1 cellular context compared by ENCODE assay signal in the genomic region with DNA sequence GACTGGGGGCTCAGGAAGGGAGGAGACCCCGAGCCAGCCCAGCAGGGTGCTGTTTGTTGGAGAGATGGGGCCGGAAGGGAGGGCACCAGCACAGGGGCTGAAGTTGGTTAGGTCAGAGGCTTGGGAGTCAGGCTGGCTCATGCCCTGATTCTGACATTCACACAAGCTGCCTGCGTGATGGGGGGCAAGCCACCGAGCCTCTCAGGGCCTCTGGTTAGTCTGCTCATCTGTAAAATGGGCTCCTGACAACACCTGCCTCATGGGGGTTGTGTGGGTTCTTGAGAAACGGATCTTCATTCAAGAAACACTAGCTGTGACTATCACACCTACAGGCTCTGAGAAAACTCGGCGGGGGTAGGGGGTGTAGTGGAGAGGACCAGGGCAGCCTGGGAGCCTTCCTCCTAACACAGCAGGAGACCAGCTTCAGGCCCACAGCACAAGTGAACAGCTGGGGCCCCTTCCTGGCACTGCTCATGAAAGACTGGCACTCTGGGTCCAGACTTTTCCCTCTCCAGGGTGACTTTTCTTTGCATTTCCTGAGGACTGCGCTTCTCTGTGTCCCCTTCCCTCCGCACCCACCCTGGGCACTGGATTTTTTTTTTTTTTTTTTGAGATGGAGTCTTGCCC.
TF ChIP-seq lines count a peak whose summit lies in the region.

No MANE protein-coding gene starts in this region.

TF ChIP-seq in H1, 55 proteins besides CTCF, POLR2A, EP300 and RAD21:
- TF ChIP-seq GABPA (IDR thresholded peaks at IDR 0.05; ENCODE audit: borderline replicate concordance, insufficient read depth, low read length): no peak
- no peak for TF ChIP-seq SRF (IDR thresholded peaks at IDR 0.05; ENCODE audit: low read depth, low read length)
- TF ChIP-seq, protein P1, sequence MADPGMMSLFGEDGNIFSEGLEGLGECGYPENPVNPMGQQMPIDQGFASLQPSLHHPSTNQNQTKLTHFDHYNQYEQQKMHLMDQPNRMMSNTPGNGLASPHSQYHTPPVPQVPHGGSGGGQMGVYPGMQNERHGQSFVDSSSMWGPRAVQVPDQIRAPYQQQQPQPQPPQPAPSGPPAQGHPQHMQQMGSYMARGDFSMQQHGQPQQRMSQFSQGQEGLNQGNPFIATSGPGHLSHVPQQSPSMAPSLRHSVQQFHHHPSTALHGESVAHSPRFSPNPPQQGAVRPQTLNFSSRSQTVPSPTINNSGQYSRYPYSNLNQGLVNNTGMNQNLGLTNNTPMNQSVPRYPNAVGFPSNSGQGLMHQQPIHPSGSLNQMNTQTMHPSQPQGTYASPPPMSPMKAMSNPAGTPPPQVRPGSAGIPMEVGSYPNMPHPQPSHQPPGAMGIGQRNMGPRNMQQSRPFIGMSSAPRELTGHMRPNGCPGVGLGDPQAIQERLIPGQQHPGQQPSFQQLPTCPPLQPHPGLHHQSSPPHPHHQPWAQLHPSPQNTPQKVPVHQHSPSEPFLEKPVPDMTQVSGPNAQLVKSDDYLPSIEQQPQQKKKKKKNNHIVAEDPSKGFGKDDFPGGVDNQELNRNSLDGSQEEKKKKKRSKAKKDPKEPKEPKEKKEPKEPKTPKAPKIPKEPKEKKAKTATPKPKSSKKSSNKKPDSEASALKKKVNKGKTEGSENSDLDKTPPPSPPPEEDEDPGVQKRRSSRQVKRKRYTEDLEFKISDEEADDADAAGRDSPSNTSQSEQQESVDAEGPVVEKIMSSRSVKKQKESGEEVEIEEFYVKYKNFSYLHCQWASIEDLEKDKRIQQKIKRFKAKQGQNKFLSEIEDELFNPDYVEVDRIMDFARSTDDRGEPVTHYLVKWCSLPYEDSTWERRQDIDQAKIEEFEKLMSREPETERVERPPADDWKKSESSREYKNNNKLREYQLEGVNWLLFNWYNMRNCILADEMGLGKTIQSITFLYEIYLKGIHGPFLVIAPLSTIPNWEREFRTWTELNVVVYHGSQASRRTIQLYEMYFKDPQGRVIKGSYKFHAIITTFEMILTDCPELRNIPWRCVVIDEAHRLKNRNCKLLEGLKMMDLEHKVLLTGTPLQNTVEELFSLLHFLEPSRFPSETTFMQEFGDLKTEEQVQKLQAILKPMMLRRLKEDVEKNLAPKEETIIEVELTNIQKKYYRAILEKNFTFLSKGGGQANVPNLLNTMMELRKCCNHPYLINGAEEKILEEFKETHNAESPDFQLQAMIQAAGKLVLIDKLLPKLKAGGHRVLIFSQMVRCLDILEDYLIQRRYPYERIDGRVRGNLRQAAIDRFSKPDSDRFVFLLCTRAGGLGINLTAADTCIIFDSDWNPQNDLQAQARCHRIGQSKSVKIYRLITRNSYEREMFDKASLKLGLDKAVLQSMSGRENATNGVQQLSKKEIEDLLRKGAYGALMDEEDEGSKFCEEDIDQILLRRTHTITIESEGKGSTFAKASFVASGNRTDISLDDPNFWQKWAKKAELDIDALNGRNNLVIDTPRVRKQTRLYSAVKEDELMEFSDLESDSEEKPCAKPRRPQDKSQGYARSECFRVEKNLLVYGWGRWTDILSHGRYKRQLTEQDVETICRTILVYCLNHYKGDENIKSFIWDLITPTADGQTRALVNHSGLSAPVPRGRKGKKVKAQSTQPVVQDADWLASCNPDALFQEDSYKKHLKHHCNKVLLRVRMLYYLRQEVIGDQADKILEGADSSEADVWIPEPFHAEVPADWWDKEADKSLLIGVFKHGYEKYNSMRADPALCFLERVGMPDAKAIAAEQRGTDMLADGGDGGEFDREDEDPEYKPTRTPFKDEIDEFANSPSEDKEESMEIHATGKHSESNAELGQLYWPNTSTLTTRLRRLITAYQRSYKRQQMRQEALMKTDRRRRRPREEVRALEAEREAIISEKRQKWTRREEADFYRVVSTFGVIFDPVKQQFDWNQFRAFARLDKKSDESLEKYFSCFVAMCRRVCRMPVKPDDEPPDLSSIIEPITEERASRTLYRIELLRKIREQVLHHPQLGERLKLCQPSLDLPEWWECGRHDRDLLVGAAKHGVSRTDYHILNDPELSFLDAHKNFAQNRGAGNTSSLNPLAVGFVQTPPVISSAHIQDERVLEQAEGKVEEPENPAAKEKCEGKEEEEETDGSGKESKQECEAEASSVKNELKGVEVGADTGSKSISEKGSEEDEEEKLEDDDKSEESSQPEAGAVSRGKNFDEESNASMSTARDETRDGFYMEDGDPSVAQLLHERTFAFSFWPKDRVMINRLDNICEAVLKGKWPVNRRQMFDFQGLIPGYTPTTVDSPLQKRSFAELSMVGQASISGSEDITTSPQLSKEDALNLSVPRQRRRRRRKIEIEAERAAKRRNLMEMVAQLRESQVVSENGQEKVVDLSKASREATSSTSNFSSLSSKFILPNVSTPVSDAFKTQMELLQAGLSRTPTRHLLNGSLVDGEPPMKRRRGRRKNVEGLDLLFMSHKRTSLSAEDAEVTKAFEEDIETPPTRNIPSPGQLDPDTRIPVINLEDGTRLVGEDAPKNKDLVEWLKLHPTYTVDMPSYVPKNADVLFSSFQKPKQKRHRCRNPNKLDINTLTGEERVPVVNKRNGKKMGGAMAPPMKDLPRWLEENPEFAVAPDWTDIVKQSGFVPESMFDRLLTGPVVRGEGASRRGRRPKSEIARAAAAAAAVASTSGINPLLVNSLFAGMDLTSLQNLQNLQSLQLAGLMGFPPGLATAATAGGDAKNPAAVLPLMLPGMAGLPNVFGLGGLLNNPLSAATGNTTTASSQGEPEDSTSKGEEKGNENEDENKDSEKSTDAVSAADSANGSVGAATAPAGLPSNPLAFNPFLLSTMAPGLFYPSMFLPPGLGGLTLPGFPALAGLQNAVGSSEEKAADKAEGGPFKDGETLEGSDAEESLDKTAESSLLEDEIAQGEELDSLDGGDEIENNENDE (IDR thresholded peaks at IDR 0.05; ENCODE audit: insufficient replicate concordance, low read length): no peak
- TF ChIP-seq TAF7 (optimal IDR thresholded peaks at IDR 0.05; ENCODE audit: borderline replicate concordance, low read depth, low read length): no peak
- no peak for TF ChIP-seq POLR2AphosphoS5 (IDR thresholded peaks at IDR 0.05; ENCODE audit: low read depth, low read length)
- TF ChIP-seq RXRA (IDR thresholded peaks at IDR 0.05; ENCODE audit: insufficient read depth, low read depth, low read length): no peak
- no peak for TF ChIP-seq HDAC6 (IDR thresholded peaks at IDR 0.05; ENCODE audit: low read depth, low read length)
- TF ChIP-seq SP1 (IDR thresholded peaks at IDR 0.05; ENCODE audit: low read depth, low read length): no peak
- TF ChIP-seq, protein P2, sequence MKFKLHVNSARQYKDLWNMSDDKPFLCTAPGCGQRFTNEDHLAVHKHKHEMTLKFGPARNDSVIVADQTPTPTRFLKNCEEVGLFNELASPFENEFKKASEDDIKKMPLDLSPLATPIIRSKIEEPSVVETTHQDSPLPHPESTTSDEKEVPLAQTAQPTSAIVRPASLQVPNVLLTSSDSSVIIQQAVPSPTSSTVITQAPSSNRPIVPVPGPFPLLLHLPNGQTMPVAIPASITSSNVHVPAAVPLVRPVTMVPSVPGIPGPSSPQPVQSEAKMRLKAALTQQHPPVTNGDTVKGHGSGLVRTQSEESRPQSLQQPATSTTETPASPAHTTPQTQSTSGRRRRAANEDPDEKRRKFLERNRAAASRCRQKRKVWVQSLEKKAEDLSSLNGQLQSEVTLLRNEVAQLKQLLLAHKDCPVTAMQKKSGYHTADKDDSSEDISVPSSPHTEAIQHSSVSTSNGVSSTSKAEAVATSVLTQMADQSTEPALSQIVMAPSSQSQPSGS (IDR thresholded peaks at IDR 0.05; ENCODE audit: low read length): no peak
- no peak for TF ChIP-seq SP4 (IDR thresholded peaks at IDR 0.05; ENCODE audit: low read length)
- TF ChIP-seq KDM4A (IDR thresholded peaks at IDR 0.05; ENCODE audit: low read depth, low read length, severe bottlenecking): no peak
- no peak for TF ChIP-seq SIN3A (conservative IDR thresholded peaks at IDR 0.05 in 1 of 2, IDR thresholded peaks at IDR 0.05 in 1 of 2; ENCODE audit: low read depth in 1 of 2, low read length in 2 of 2)
- TF ChIP-seq ZNF274 (IDR thresholded peaks at IDR 0.05; ENCODE audit: borderline replicate concordance, extremely low read depth, low read length): no peak
- TF ChIP-seq FOSL1 (IDR thresholded peaks at IDR 0.05; ENCODE audit: insufficient read depth, low read depth, low read length): no peak
- no peak for TF ChIP-seq NANOG (IDR thresholded peaks at IDR 0.05; ENCODE audit: insufficient read depth, low read depth, low read length, poor library complexity, severe bottlenecking)
